In genomic region chr5:154345255-154345952, GRCh38 we compare ENCODE assay signal across 15 cellular contexts.
DNase-seq lines count a peak whose midpoint lies in the region; ATAC-seq, FAIRE-seq and TF ChIP-seq lines count a peak whose summit lies in the region.
"Had no signal": no experiment of that assay in that cellular context is flagged by ENCODE, and none has a peak within 500 bp of the region (broad histone marks: within the 10 kb centered on the region; RNA-seq: fewer than 3 reads in every experiment).

No MANE protein-coding gene starts in this region.

- TF ChIP-seq POLR2A in GM12891 (IDR thresholded peaks at IDR 0.05; ENCODE audit: low read depth, low read length): no peak

- ATAC-seq in GM19351 (IDR thresholded peaks at IDR 0.05; ENCODE audit: unreplicated experiment) (peak; percentile 92), HG02623 (IDR thresholded peaks at IDR 0.05; ENCODE audit: unreplicated experiment) (peak; percentile 85), HG03196 (IDR thresholded peaks at IDR 0.05; ENCODE audit: unreplicated experiment) (peak; percentile 72)
- ATAC-seq: natural killer cell, Right ventricle myocardium inferior, sciatic nerve, WTC11 had no signal

- DNase-seq in GM12891 (ENCODE audit: insufficient read length, low spot score) (no peak), NCI-H128 (lab: John Stamatoyannopoulos, UW; ENCODE audit: unreplicated experiment) (no peak), D341Med (ENCODE audit: low spot score) (no peak), ecto neural progenitor cell (ENCODE audit: low spot score) (no peak)
- no peak for DNase-seq in activated T-cell treated with anti-CD3 and anti-CD28 coated beads, Interleukin-2, amount 50 U/mL, for 1 hour
- DNase-seq: activated T-cell treated with anti-CD3 and anti-CD28 coated beads for 4 hours, natural killer cell, NCI-H1092 treated with DMSO at 0.1 percent for 48 hours, NCI-H69 had no signal

- peak; percentile 9 for FAIRE-seq in GM12891 (lab: Jason Lieb, UNC)

TF ChIP-seq in GM12891, 5 proteins besides CTCF, POLR2A, EP300 and RAD21:
- TF ChIP-seq TAF1 (IDR thresholded peaks at IDR 0.05; ENCODE audit: low read depth, low read length) (no peak), SPI1 (IDR thresholded peaks at IDR 0.05; ENCODE audit: low read depth, low read length) (no peak), POLR2AphosphoS5 (IDR thresholded peaks at IDR 0.05; ENCODE audit: low read depth, low read length) (no peak), PAX5 (IDR thresholded peaks at IDR 0.05; ENCODE audit: insufficient read depth, low read length, severe bottlenecking) (peak; percentile 60), POU2F2 (IDR thresholded peaks at IDR 0.05; ENCODE audit: low read depth, low read length) (peak; percentile 37; the same call in 1 of the 2 replicates)
